Comparison of ENCODE assay signal across 1 cellular context in genomic region chr5:149446794-149447193, GRCh38.
TF ChIP-seq lines count a peak whose summit lies in the region.

No MANE protein-coding gene starts in this region.

TF ChIP-seq in K562, 482 proteins besides CTCF, POLR2A, EP300 and RAD21:
- TF ChIP-seq BCOR (IDR thresholded peaks at IDR 0.05) = peak; percentile 76
